ENCODE assay signal across 14 cellular contexts in the genomic region with DNA sequence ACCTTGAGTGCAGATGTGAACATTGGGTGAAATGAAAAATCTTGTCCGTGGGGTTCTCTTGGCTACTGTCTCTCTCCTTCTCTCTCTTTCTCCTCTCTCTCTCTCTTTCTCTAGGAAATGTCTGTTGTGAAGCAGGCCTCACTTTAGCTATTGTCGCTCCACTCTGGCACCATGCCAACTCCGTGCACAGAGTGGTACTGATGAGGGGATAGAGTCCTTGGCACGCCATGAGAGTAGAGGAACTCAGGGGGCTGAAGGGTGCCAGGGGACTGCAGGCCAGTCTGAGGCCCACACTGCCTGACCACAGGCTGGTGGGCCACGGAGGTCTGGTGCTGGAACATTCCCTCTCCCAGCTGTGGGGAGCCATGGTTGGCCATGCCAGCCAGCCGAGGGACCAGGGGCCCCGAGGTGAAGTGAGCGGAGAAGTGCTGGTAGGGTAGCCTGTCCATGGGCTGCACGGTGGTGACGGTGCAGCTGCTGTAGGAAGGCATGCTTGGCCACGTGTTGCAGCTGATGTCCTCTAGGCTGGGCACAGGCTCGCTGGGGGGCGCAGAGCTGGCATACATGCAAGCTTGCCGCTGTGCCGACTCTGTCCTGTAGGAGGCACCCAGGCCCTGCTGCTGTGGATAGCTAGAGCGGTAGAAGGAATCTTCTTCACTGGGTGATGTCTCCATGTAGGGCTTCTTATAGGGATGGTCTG. TPM values are rescaled to one million over a fixed set of nuclear protein-coding genes. Genes with fewer than 3 reads are reported as not detected.
DNase-seq lines count a peak whose midpoint lies in the region; ATAC-seq and TF ChIP-seq lines count a peak whose summit lies in the region.
"Had no signal": no experiment of that assay in that cellular context is flagged by ENCODE, and none has a peak within 500 bp of the region (broad histone marks: within the 10 kb centered on the region; RNA-seq: fewer than 3 reads in every experiment).

No MANE protein-coding gene starts in this region.

- no peaks in the 10 kb centered on the region for H3K9me3 Mint-ChIP-seq in nephron progenitor cell

- H3K27ac Mint-ChIP-seq in nephron progenitor cell: no peak overlapping the region

- DNase-seq in GM06990 (ENCODE audit: extremely low read depth, insufficient read length) (peak; percentile 2), HT1080 (ENCODE audit: low read depth) (peak; percentile 61), ecto neural progenitor cell (ENCODE audit: low spot score) (peak; percentile 60), nephron progenitor cell (peak; percentile 16), cerebellum (ENCODE audit: low spot score) (no peak)
- DNase-seq: activated effector memory CD4-positive, alpha-beta T cell treated with Interleukin-2 at 50 U/mL for 16 hours; NCI-H1092 treated with DMSO at 0.1 percent for 48 hours had no signal

- H3K4me3 ChIP-seq in GM06990 (replicated peaks; ENCODE audit: low read depth, low read length): no peak overlapping the region
- H3K4me3 ChIP-seq: HAP-1, lung, suprapubic skin had no signal

- H3K27me3 ChIP-seq in GM06990 (replicated peaks; ENCODE audit: control insufficient read depth, insufficient read depth, low read length): no peaks in the 10 kb centered on the region
- H3K27me3 ChIP-seq: suprapubic skin had no signal

- H3K36me3 ChIP-seq in GM06990 (ENCODE audit: control insufficient read depth, insufficient read depth, low read length): no peaks in the 10 kb centered on the region
- H3K36me3 ChIP-seq: suprapubic skin had no signal

- H3K27me3 Mint-ChIP-seq in nephron progenitor cell (ENCODE audit: low read depth, poor library complexity): peaks cover 81% of the 10 kb centered on the region

- no peaks in the 10 kb centered on the region for H3K36me3 Mint-ChIP-seq in nephron progenitor cell (ENCODE audit: low read depth)

- no peaks in the 10 kb centered on the region for H3K4me1 Mint-ChIP-seq in nephron progenitor cell

- no peak for ATAC-seq in HG03097 (IDR thresholded peaks at IDR 0.05; ENCODE audit: low FRiP score, unreplicated experiment)
- no peak for ATAC-seq in HG02759 (IDR thresholded peaks at IDR 0.05; ENCODE audit: unreplicated experiment)

- TF ChIP-seq CTCF in GM06990 (IDR thresholded peaks at IDR 0.05; ENCODE audit: insufficient read depth, low read length, poor library complexity, severe bottlenecking) (peak; percentile 36), nephron progenitor cell (IDR thresholded peaks at IDR 0.05) (no peak)

- H3K4me3 Mint-ChIP-seq in nephron progenitor cell: no peak overlapping the region

RNA-seq across cellular contexts. Expression of a gene that starts 50.4 kb away (rescaled TPM):
- 0.30 and 0.43 TPM in 2 replicates for total RNA-seq in HT1080 (2014; rRNA removed; shearing (Covaris generic))
- not detected in 2 replicates for polyA plus RNA-seq in HT1080 (2015; cell fraction: cytosol; rRNA removed)
- 0.08 TPM in 1 of 2 replicates, not detected in the other for polyA plus RNA-seq in HT1080 (2015; cell fraction: nucleus; rRNA removed)
- total RNA-seq in cerebellum: not detected
- total RNA-seq: chondrocyte, pulmonary artery endothelial cell had no signal
